Comparison of ENCODE assay signal across 9 cellular contexts in the genomic region with DNA sequence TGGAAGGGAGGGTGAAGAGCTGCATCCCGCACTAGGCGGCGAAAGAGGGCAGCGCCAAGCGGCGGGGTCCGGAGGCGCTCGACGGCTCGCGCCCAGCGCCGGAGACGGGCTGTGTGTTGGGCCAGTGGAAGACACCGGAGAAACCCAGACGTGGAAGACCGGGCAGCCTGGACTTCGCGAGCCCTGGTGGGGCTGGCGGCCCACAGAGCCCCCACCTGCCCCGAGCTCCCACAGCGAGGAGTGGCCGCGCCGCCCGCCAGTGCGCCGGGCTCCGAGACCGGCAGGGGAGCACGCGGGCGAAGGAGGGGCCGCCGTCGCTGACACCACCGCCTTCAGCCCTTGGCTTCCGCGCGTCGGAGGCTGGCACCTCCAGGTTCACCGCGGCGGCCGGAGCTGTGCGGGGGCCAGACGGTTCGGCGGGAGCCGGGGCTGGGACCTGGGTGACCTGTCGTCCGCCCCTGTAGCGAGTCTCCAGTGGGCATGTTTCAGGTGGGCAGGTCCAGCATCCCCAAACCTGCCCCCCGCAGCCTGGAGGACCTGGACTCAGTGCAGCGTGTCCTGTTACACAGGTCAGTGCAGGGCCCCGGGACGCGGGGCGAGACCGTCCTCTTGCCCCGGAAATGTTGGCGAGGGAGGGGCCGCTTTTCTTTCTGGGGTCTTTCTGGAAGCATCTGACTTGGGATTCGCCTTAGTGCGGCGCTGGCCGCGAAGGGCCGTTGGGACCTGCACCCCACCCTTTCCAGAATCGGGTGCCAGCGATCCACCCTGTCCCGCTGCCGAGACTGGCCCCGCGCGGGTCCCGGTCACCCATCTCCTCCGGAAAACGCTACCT. TPM values are rescaled to one million over a fixed set of nuclear protein-coding genes. Genes with fewer than 3 reads are reported as not detected.
DNase-seq lines count a peak whose midpoint lies in the region; ATAC-seq and TF ChIP-seq lines count a peak whose summit lies in the region.
"Had no signal": no experiment of that assay in that cellular context is flagged by ENCODE, and none has a peak within 500 bp of the region (broad histone marks: within the 10 kb centered on the region; RNA-seq: fewer than 3 reads in every experiment).

No MANE protein-coding gene starts in this region.

- no peak overlapping the region for H3K4me3 ChIP-seq in CD4-positive, alpha-beta memory T cell (ENCODE audit: low read length in 2 of 2)
- peak overlapping the region; percentile 50 to 68 for H3K4me3 ChIP-seq in vagina

- H3K36me3 ChIP-seq in CD4-positive, alpha-beta memory T cell (ENCODE audit: insufficient read depth, low read length): no peaks in the 10 kb centered on the region
- H3K36me3 ChIP-seq in vagina: no peaks in the 10 kb centered on the region

- peaks cover 0 to 15% (median 3%) of the 10 kb centered on the region in 4 donors for H3K4me1 Mint-ChIP-seq in CD4-positive, alpha-beta memory T cell

- H3K9me3 ChIP-seq in CD4-positive, alpha-beta memory T cell (ENCODE audit: control insufficient read depth in 1 of 2, low read length in 2 of 2): no peaks in the 10 kb centered on the region
- no peaks in the 10 kb centered on the region for H3K9me3 ChIP-seq in vagina

- POLR2A ChIA-PET in CD4-positive, alpha-beta memory T cell (lab: Charles Lee; ENCODE audit: partially characterized antibody): no interaction called here
- POLR2A ChIA-PET in RWPE1 (lab: Yijun Ruan, JAX; ENCODE audit: low non-redundant PET): interaction anchor here (0.6 kb wide), 1 partner anchor 24 kb away, joined by 4 read pairs; no protein-coding TSS in a partner anchor

- CTCF ChIA-PET in CD4-positive, alpha-beta memory T cell (lab: Charles Lee; ENCODE audit: partially characterized antibody): no interaction called here
- CTCF ChIA-PET in RWPE1 (lab: Yijun Ruan, JAX): interaction anchor here (0.6 to 1.0 kb wide), 7 partner anchors 9 to 1784 kb away, joined by 3 to 12 read pairs (median 3); no protein-coding TSS in a partner anchor

- ATAC-seq in GM21723 (IDR thresholded peaks at IDR 0.05; ENCODE audit: unreplicated experiment) (peak; percentile 58), esophagus mucosa (peak; percentile 82), GM21786 (IDR thresholded peaks at IDR 0.05; ENCODE audit: unreplicated experiment) (no peak)

- TF ChIP-seq CTCF in RWPE1 (conservative IDR thresholded peaks at IDR 0.05; ENCODE audit: low read depth): peak; percentile 56
- TF ChIP-seq CTCF in vagina (IDR thresholded peaks at IDR 0.05): no peak

- H3K4me1 ChIP-seq in CD4-positive, alpha-beta memory T cell (ENCODE audit: insufficient read depth, low read length): no peaks in the 10 kb centered on the region
- H3K4me1 ChIP-seq in vagina: peaks cover 12% of the 10 kb centered on the region

- TF ChIP-seq POLR2A in vagina (IDR thresholded peaks at IDR 0.05): no peak

- no peak overlapping the region for H3K27ac Mint-ChIP-seq in CD4-positive, alpha-beta memory T cell

- DNase-seq in CD4-positive, alpha-beta memory T cell: no peak
- peak; percentile 47 for DNase-seq in RWPE1 (ENCODE audit: low spot score)
- DNase-seq in myocyte (ENCODE audit: low read depth): peak; percentile 27
- no peak for DNase-seq in vagina (ENCODE audit: extremely low spot score in 2 of 2)
- no peak for DNase-seq in GF-D8 (lab: John Stamatoyannopoulos, UW)

- peak overlapping the region in 5 of 8 donors; percentile 4 to 64 (median 56) for H3K4me3 Mint-ChIP-seq in CD4-positive, alpha-beta memory T cell

- peaks cover 28 to 29% of the 10 kb centered on the region in 2 donors for H3K27me3 Mint-ChIP-seq in CD4-positive, alpha-beta memory T cell

- H3K36me3 Mint-ChIP-seq in CD4-positive, alpha-beta memory T cell: no peaks in the 10 kb centered on the region

- H3K9me3 Mint-ChIP-seq in CD4-positive, alpha-beta memory T cell: peaks cover 0 to 7% (median 2%) of the 10 kb centered on the region in 8 donors

- H3K27me3 ChIP-seq in CD4-positive, alpha-beta memory T cell (ENCODE audit: insufficient read depth, low read length): peaks cover 9% of the 10 kb centered on the region
- H3K27me3 ChIP-seq in vagina: no peaks in the 10 kb centered on the region

- H3K27ac ChIP-seq in CD4-positive, alpha-beta memory T cell (ENCODE audit: low read depth, low read length): no peak overlapping the region
- H3K27ac ChIP-seq in RWPE1 (peak overlapping the region; percentile 70), vagina (peak overlapping the region; percentile 18)
- H3K27ac ChIP-seq: KMS-11 had no signal

- intact Hi-C loops in CD4-positive, alpha-beta memory T cell (cut with micrococcal nuclease): no loop called here
- intact Hi-C loops in vagina (cut with DNase I): no loop called here

RNA-seq across cellular contexts. Expression of gene INTU, which starts 9.6 kb away (rescaled TPM):
- not detected for total RNA-seq in CD4-positive, alpha-beta memory T cell
- polyA plus RNA-seq in CD4-positive, alpha-beta memory T cell: under 1 TPM in 1 of 2 donors, not detected in 1; 0.37 TPM
- 7.9 TPM for total RNA-seq in esophagus mucosa
- total RNA-seq in myocyte: 8.8 and 12.7 TPM in 2 replicates
- polyA plus RNA-seq in myocyte (2012): 2.7 TPM
- 8.8 TPM for total RNA-seq in vagina

Comparison
In these comparisons a context has a peak if more than half of its experiments do, and no peak if none do; other contexts are left out.
1. DNase-seq: peak in RWPE1 (single experiment) and myocyte (single experiment); none in CD4-positive, alpha-beta memory T cell (0 of 5), vagina (0 of 2) and GF-D8 (single experiment).
2. H3K4me3 ChIP-seq: peak in vagina (2 of 2); none in CD4-positive, alpha-beta memory T cell (0 of 2).